8 cellular contexts compared by ENCODE assay signal in genomic region chr11:75597636-75598035, GRCh38. TPM values are rescaled to one million over a fixed set of nuclear protein-coding genes. Genes with fewer than 3 reads are reported as not detected.
DNase-seq lines count a peak whose midpoint lies in the region; TF ChIP-seq lines count a peak whose summit lies in the region.

No MANE protein-coding gene starts in this region.

- no peak overlapping the region for H3K27ac ChIP-seq in ovary

- no peaks in the 10 kb centered on the region for H3K27me3 ChIP-seq in ovary

- TF ChIP-seq EP300 in ovary (IDR thresholded peaks at IDR 0.05) = no peak

- H3K36me3 ChIP-seq in ovary = no peaks in the 10 kb centered on the region

- intact Hi-C loops in ovary (cut with DNase I) = loop anchor here in 1 of 4 donors (1.0 kb wide), 1 partner anchor 24 kb away; no protein-coding TSS in a partner anchor

- H3K9me3 ChIP-seq in ovary = no peaks in the 10 kb centered on the region

- no peak for DNase-seq in AG09309 (ENCODE audit: low read depth)
- peak; percentile 47 for DNase-seq in GM19238 (ENCODE audit: insufficient read length, low spot score)
- peak; percentile 30 to 73 for DNase-seq in NCI-H526 (lab: John Stamatoyannopoulos, UW)
- DNase-seq in choroid plexus epithelial cell (ENCODE audit: low read depth) = peak; percentile 57
- no peak for DNase-seq in retinal pigment epithelial cell (ENCODE audit: low read depth)
- no peak for DNase-seq in stimulated activated CD4-positive, alpha-beta T cell treated with anti-CD3 and anti-CD28 coated beads, Interleukin-15, amount 100 ng/mL, for 24 hours
- no peak for DNase-seq in stimulated activated naive CD4-positive, alpha-beta T cell treated with Interleukin-2 at 50 U/mL for 16 hours (lab: John Stamatoyannopoulos, UW)
- no peak for DNase-seq in ovary

- peak; percentile 56 for TF ChIP-seq CTCF in AG09309 (IDR thresholded peaks at IDR 0.05; ENCODE audit: control insufficient read depth, insufficient read depth, low read depth, low read length, missing control alignments)
- TF ChIP-seq CTCF in choroid plexus epithelial cell (conservative IDR thresholded peaks at IDR 0.05; ENCODE audit: low read depth, low read length) = peak; percentile 82
- peak; percentile 74 for TF ChIP-seq CTCF in retinal pigment epithelial cell (conservative IDR thresholded peaks at IDR 0.05; ENCODE audit: low read depth, low read length)
- no peak for TF ChIP-seq CTCF in ovary (IDR thresholded peaks at IDR 0.05)

- no peaks in the 10 kb centered on the region for H3K4me1 ChIP-seq in ovary (ENCODE audit: insufficient read depth)

- H3K4me3 ChIP-seq in AG09309 (ENCODE audit: control insufficient read depth, low read depth, low read length) = no peak overlapping the region
- no peak overlapping the region for H3K4me3 ChIP-seq in choroid plexus epithelial cell (ENCODE audit: low read depth, low read length)
- H3K4me3 ChIP-seq in retinal pigment epithelial cell (ENCODE audit: low read length) = no peak overlapping the region
- H3K4me3 ChIP-seq in ovary = no peak overlapping the region

- TF ChIP-seq POLR2A in ovary (IDR thresholded peaks at IDR 0.05) = no peak

- 76 to 82% (median 80%) methylated on average over 4 of the region's 4 CpGs for WGBS in ovary, 3 donors

RNA-seq across cellular contexts. Expression of gene SERPINH1, which starts 35.6 kb away (rescaled TPM):
- total RNA-seq in ovary = 100 to 1,000 TPM; 122 to 289 (median 188) TPM
- 100 to 1,000 TPM; 155 to 163 TPM for polyA plus RNA-seq in ovary

Comparison
In these comparisons a context has a peak if more than half of its experiments do, and no peak if none do; other contexts are left out.
1. DNase-seq: peak in GM19238 (single experiment), NCI-H526 (2 of 2) and choroid plexus epithelial cell (single experiment); none in AG09309 (single experiment), retinal pigment epithelial cell (single experiment), stimulated activated CD4-positive, alpha-beta T cell treated with anti-CD3 and anti-CD28 coated beads, Interleukin-15, amount 100 ng/mL, for 24 hours (single experiment), stimulated activated naive CD4-positive, alpha-beta T cell treated with Interleukin-2 at 50 U/mL for 16 hours (single experiment) and ovary (0 of 5).
2. CTCF ChIP-seq: peak in AG09309 (single experiment), choroid plexus epithelial cell (single experiment) and retinal pigment epithelial cell (single experiment); none in ovary (0 of 3).